ENCODE assay signal across 22 cellular contexts in the genomic region with DNA sequence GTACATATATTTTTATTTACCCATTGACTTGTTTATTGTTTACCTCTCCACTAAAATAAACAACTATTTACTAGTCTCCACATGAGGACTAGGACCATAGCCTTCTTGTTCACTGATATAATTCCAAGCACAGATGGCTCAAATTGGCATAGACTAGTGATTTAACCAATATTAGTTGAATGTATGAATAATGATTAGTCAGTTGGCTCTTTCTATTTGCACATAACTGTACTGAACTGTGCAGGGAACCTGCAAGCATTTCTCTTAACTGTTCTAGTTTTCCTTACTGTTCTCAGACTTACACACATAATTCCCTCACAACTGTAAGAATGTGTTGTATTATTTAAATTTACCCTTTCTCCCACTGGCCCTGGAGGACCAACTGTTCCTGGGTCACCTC.
"Had no signal": no experiment of that assay in that cellular context is flagged by ENCODE, and none has a peak within 500 bp of the region (broad histone marks: within the 10 kb centered on the region; RNA-seq: fewer than 3 reads in every experiment).

No MANE protein-coding gene starts in this region.

- H3K4me1 ChIP-seq: adrenal gland, breast epithelium, left lung, right atrium auricular region, upper lobe of right lung had no signal

- H3K36me3 ChIP-seq: left lung, ovary, upper lobe of right lung, WERI-Rb-1 had no signal

- H3K4me1 Mint-ChIP-seq: activated CD4-positive, alpha-beta T cell treated with anti-CD3 and anti-CD28 coated beads, Interleukin-2, amount 10 ng/mL, durations not matched to agents 7 days and 5 days; activated T-helper 17 cell treated with anti-CD3 and anti-CD28 coated beads, Interleukin-2, amount 50 U/mL, for 72 hours; immature natural killer cell; naive thymus-derived CD8-positive, alpha-beta T cell had no signal

- H3K27me3 Mint-ChIP-seq: activated CD4-positive, alpha-beta T cell treated with anti-CD3 and anti-CD28 coated beads, Interleukin-2, amount 10 ng/mL, durations not matched to agents 7 days and 5 days; activated T-cell treated with anti-CD3 and anti-CD28 coated beads, Interleukin-2, amount 50 U/mL, for 24 hours; activated T-helper 17 cell treated with anti-CD3 and anti-CD28 coated beads, Interleukin-2, amount 50 U/mL, for 72 hours; naive thymus-derived CD8-positive, alpha-beta T cell had no signal

- H3K9me3 Mint-ChIP-seq: activated CD4-positive, alpha-beta T cell treated with anti-CD3 and anti-CD28 coated beads, Interleukin-2, amount 10 ng/mL, durations not matched to agents 7 days and 5 days; activated naive CD4-positive, alpha-beta T cell treated with anti-CD3 and anti-CD28 coated beads, Interleukin-2, amount 50 U/mL, for 72 hours; activated T-cell treated with anti-CD3 and anti-CD28 coated beads, Interleukin-2, amount 50 U/mL, for 24 hours; activated T-helper 17 cell treated with anti-CD3 and anti-CD28 coated beads, Interleukin-2, amount 50 U/mL, for 72 hours; naive thymus-derived CD8-positive, alpha-beta T cell had no signal

- H3K4me2 ChIP-seq: hepatocyte had no signal

- DNase-seq: activated CD4-positive, alpha-beta T cell treated with anti-CD3 and anti-CD28 coated beads, Interleukin-2, amount 10 ng/mL, durations not matched to agents 7 days and 5 days; activated CD4-positive, CD25-positive, alpha-beta regulatory T cell treated with anti-CD3 and anti-CD28 coated beads, Interleukin-2, amount 50 U/mL, for 72 hours; activated T-cell treated with anti-CD3 and anti-CD28 coated beads, Interleukin-2, amount 50 U/mL, for 24 hours; adrenal gland; cerebellar nuclear complex; cortex of kidney; glutamatergic neuron; immature natural killer cell; left lung; naive thymus-derived CD8-positive, alpha-beta T cell; ovary; psoas muscle; stimulated activated CD4-positive, alpha-beta T cell treated with anti-CD3 and anti-CD28 coated beads, Interleukin-4, amount 100 ng/mL, for 24 hours; stimulated activated naive CD8-positive, alpha-beta T cell treated with anti-CD3 and anti-CD28 coated beads, Interleukin-15, Interleukin-2, amounts not matched to agents 100 U/mL and 50 U/mL, for 24 hours; upper lobe of right lung; WERI-Rb-1 had no signal

- H3K79me2 ChIP-seq: hepatocyte had no signal

- H3K27ac Mint-ChIP-seq: activated CD4-positive, alpha-beta T cell treated with anti-CD3 and anti-CD28 coated beads, Interleukin-2, amount 10 ng/mL, durations not matched to agents 7 days and 5 days; activated naive CD4-positive, alpha-beta T cell treated with anti-CD3 and anti-CD28 coated beads, Interleukin-2, amount 50 U/mL, for 72 hours; activated T-cell treated with anti-CD3 and anti-CD28 coated beads, Interleukin-2, amount 50 U/mL, for 24 hours; activated T-helper 17 cell treated with anti-CD3 and anti-CD28 coated beads, Interleukin-2, amount 50 U/mL, for 72 hours; immature natural killer cell; naive thymus-derived CD8-positive, alpha-beta T cell had no signal

- H3K27ac ChIP-seq: adrenal gland, breast epithelium, hepatocyte, left lung, ovary, psoas muscle, right atrium auricular region, upper lobe of right lung, WERI-Rb-1 had no signal

- H3K27me3 ChIP-seq: adrenal gland, breast epithelium, hepatocyte, left lung, ovary, right atrium auricular region, upper lobe of right lung had no signal

- H3K4me3 ChIP-seq: adrenal gland, breast epithelium, hepatocyte, left lung, lung, ovary, psoas muscle, right atrium auricular region, upper lobe of right lung had no signal

- H3K4me3 Mint-ChIP-seq: activated CD4-positive, alpha-beta T cell treated with anti-CD3 and anti-CD28 coated beads, Interleukin-2, amount 10 ng/mL, durations not matched to agents 7 days and 5 days; activated T-cell treated with anti-CD3 and anti-CD28 coated beads, Interleukin-2, amount 50 U/mL, for 24 hours; activated T-helper 17 cell treated with anti-CD3 and anti-CD28 coated beads, Interleukin-2, amount 50 U/mL, for 72 hours; immature natural killer cell; naive thymus-derived CD8-positive, alpha-beta T cell had no signal

- ATAC-seq: activated naive CD4-positive, alpha-beta T cell treated with anti-CD3 and anti-CD28 coated beads, Interleukin-2, amount 50 U/mL, for 72 hours; activated T-helper 17 cell treated with anti-CD3 and anti-CD28 coated beads, Interleukin-2, amount 50 U/mL, for 72 hours; left lung; naive thymus-derived CD8-positive, alpha-beta T cell; psoas muscle; stimulated activated naive CD8-positive, alpha-beta T cell treated with anti-CD3 and anti-CD28 coated beads, Interleukin-15, Interleukin-2, amounts not matched to agents 100 U/mL and 50 U/mL, for 24 hours; upper lobe of right lung had no signal

- H2AFZ ChIP-seq: hepatocyte had no signal

- H3K9me3 ChIP-seq: adrenal gland, breast epithelium, left lung, ovary, psoas muscle, right atrium auricular region, upper lobe of right lung had no signal

- H3K36me3 Mint-ChIP-seq: activated naive CD4-positive, alpha-beta T cell treated with anti-CD3 and anti-CD28 coated beads, Interleukin-2, amount 50 U/mL, for 72 hours; immature natural killer cell had no signal
